21 cellular contexts compared by ENCODE assay signal in the genomic region with DNA sequence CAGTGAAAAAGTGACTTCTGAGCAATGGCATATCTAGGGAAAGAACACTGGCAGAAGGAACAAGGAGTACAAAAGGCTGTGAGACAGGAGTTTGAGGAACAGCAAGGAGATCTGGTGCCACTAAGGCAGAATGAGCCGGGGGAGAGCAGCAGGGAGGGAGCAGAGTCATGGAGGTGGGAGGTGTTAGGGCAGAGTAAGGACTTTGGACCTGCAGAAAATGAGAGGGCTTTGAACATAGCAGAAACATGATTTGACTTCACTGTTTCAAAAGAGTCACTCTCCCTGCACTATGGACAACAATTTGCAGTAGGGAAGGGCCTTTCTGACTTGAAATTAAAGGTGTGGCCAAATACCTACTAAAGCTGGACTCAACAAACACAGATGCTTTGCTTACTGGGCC.
DNase-seq lines count a peak whose midpoint lies in the region; ATAC-seq, FAIRE-seq and TF ChIP-seq lines count a peak whose summit lies in the region.
"Had no signal": no experiment of that assay in that cellular context is flagged by ENCODE, and none has a peak within 500 bp of the region (broad histone marks: within the 10 kb centered on the region; RNA-seq: fewer than 3 reads in every experiment).

No MANE protein-coding gene starts in this region.

- no peak for TF ChIP-seq POLR2A in HepG2 (IDR thresholded peaks at IDR 0.05; ENCODE audit: insufficient read depth in 1 of 2, low read depth in 2 of 2, low read length in 2 of 2)

- FAIRE-seq in HepG2 (lab: Jason Lieb, UNC) (no peak), HTR-8/SVneo (lab: Jason Lieb, UNC) (no peak)
- FAIRE-seq: frontal cortex had no signal

- no peaks in the 10 kb centered on the region for H3K79me2 ChIP-seq in HepG2 (ENCODE audit: insufficient read depth, low read length)

- H3K4me1 ChIP-seq in HepG2 (ENCODE audit: insufficient read depth, low read length) (peaks cover 16% of the 10 kb centered on the region), tibial artery (peaks cover 0 to 33% (median 11%) of the 10 kb centered on the region in 4 donors)
- H3K4me1 ChIP-seq: prostate gland, spleen had no signal

- TF ChIP-seq CTCF in HepG2 (CRISPR knock-in tag; IDR thresholded peaks at IDR 0.05) (no peak), tibial artery (IDR thresholded peaks at IDR 0.05) (no peak)

- CTCF ChIA-PET in HepG2 (lab: Yijun Ruan, JAX; ENCODE audit: low intra/inter-chr PET ratio, low total read pairs) = no interaction called here

- H2AFZ ChIP-seq in HepG2 (ENCODE audit: low read length) = no peak overlapping the region

- no peak for TF ChIP-seq RAD21 in HepG2 (CRISPR knock-in tag; IDR thresholded peaks at IDR 0.05)

- H3K4me2 ChIP-seq in HepG2 (ENCODE audit: low read depth, low read length) = 0 out of 2 replicates have a peak overlapping the region, but pooled peaks have one; percentile 5

- TF ChIP-seq EP300 in HepG2 (IDR thresholded peaks at IDR 0.05; ENCODE audit: low read depth in 2 of 2, low read length in 2 of 2) (no peak), HepG2 (CRISPR knock-in tag; IDR thresholded peaks at IDR 0.05; ENCODE audit: borderline replicate concordance) (no peak)

- no peak overlapping the region for H3K9ac ChIP-seq in HepG2 (ENCODE audit: insufficient read depth, low read depth, low read length)

- ATAC-seq in HepG2 (peak; percentile 98), sciatic nerve (no peak)
- ATAC-seq: Panc1; stimulated activated naive CD8-positive, alpha-beta T cell treated with anti-CD3 and anti-CD28 coated beads, Interleukin-15, amount 100 ng/mL, for 72 hours had no signal

- H3K4me3 ChIP-seq in HepG2 (replicated peaks in 1 of 3; ENCODE audit: insufficient read depth in 1 of 3, low read depth in 2 of 3, low read length in 3 of 3) (no peak overlapping the region), tibial artery (no peak overlapping the region)
- H3K4me3 ChIP-seq: prostate gland, spleen had no signal

- 0% methylated on average over 1 of the region's 1 CpG for WGBS in HepG2 (ENCODE audit: low lambda C conversion rate)

- H3K9me3 ChIP-seq in HepG2 (ENCODE audit: low read length) (no peaks in the 10 kb centered on the region), tibial artery (no peaks in the 10 kb centered on the region)
- H3K9me3 ChIP-seq: prostate gland, spleen had no signal

- DNase-seq in NCI-H748 (lab: John Stamatoyannopoulos, UW; ENCODE audit: unreplicated experiment) (peak; percentile 5), NCI-H748 treated with DMSO at 0.1 percent for 48 hours (lab: John Stamatoyannopoulos, UW) (no peak), astrocyte of the hippocampus (ENCODE audit: low read depth, low spot score) (peak; percentile 23), HepG2 (ENCODE audit: low spot score) (peak; percentile 71), tibial artery (no peak), sciatic nerve (ENCODE audit: low spot score) (no peak), DMS 273 treated with DMSO at 0.1 percent for 48 hours (lab: John Stamatoyannopoulos, UW) (no peak), HTR-8/SVneo (ENCODE audit: insufficient read length, low spot score) (no peak)
- DNase-seq: activated CD4-positive, alpha-beta memory T cell treated with anti-CD3 and anti-CD28 coated beads for 36 hours; activated gamma-delta T cell; caudate nucleus; COR-L47; H9; NCI-H1105 treated with DMSO at 0.1 percent for 48 hours; NCI-H526; spleen; stimulated activated CD4-positive, alpha-beta T cell treated with anti-CD3 and anti-CD28 coated beads, Interleukin-4, amount 100 ng/mL, for 4 hours; stimulated activated naive CD8-positive, alpha-beta T cell treated with anti-CD3 and anti-CD28 coated beads, Interleukin-15, amount 100 ng/mL, for 72 hours had no signal

- in situ Hi-C loops in HepG2 (cut with HindIII; ENCODE audit: extremely low pct_ligation_motif_present, low pct_unique_long_range_greater_than_20kb) = no loop called here

- H3K27me3 ChIP-seq in HepG2 (ENCODE audit: control insufficient read depth in 1 of 2, insufficient read depth in 2 of 2, low read length in 2 of 2) (no peaks in the 10 kb centered on the region), tibial artery (no peaks in the 10 kb centered on the region)
- H3K27me3 ChIP-seq: spleen had no signal

- no peaks in the 10 kb centered on the region for H4K20me1 ChIP-seq in HepG2 (ENCODE audit: insufficient read depth, low read length)

- H3K27ac ChIP-seq in HepG2 (ENCODE audit: extremely low read length, insufficient read depth, low read length) (no peak overlapping the region), tibial artery (peak overlapping the region; percentile 51 to 55)
- H3K27ac ChIP-seq: prostate gland, spleen had no signal

- H3K36me3 ChIP-seq in HepG2 (replicated peaks in 1 of 2; ENCODE audit: control insufficient read depth in 1 of 2, insufficient read depth in 2 of 2, low read length in 2 of 2) (no peaks in the 10 kb centered on the region), tibial artery (no peaks in the 10 kb centered on the region)
- H3K36me3 ChIP-seq: prostate gland, spleen had no signal

- BruUV-seq in HepG2 (replicated peaks; lab: Mats Ljungman, UMichigan) = no TSS peak

- POLR2A ChIA-PET in HepG2 (lab: Yijun Ruan, JAX) = no interaction called here

- intact Hi-C loops in HepG2 (cut with micrococcal nuclease; ENCODE audit: unreplicated experiment) (loop anchor here (1.0 kb wide), 1 partner anchor 39 kb away; no protein-coding TSS in a partner anchor), tibial artery (cut with DNase I; ENCODE audit: low total_unique reads) (no loop called here), sciatic nerve (cut with DNase I) (no loop called here)

TF ChIP-seq in HepG2, 621 proteins besides CTCF, POLR2A, EP300 and RAD21:
- TF ChIP-seq HNF4A (CRISPR knock-in tag; IDR thresholded peaks at IDR 0.05) = peak; percentile 63
- no peak for TF ChIP-seq ZNF839 (CRISPR knock-in tag; IDR thresholded peaks at IDR 0.05; ENCODE audit: borderline replicate concordance)
- TF ChIP-seq ZNF761 (CRISPR knock-in tag; conservative IDR thresholded peaks at IDR 0.05) = no peak
- TF ChIP-seq, protein P1, sequence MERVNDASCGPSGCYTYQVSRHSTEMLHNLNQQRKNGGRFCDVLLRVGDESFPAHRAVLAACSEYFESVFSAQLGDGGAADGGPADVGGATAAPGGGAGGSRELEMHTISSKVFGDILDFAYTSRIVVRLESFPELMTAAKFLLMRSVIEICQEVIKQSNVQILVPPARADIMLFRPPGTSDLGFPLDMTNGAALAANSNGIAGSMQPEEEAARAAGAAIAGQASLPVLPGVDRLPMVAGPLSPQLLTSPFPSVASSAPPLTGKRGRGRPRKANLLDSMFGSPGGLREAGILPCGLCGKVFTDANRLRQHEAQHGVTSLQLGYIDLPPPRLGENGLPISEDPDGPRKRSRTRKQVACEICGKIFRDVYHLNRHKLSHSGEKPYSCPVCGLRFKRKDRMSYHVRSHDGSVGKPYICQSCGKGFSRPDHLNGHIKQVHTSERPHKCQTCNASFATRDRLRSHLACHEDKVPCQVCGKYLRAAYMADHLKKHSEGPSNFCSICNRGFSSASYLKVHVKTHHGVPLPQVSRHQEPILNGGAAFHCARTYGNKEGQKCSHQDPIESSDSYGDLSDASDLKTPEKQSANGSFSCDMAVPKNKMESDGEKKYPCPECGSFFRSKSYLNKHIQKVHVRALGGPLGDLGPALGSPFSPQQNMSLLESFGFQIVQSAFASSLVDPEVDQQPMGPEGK (CRISPR knock-in tag; IDR thresholded peaks at IDR 0.05) = peak; percentile 14; the same call in 1 of the 2 replicates
- TF ChIP-seq ZNF816 (CRISPR knock-in tag; IDR thresholded peaks at IDR 0.05; ENCODE audit: borderline replicate concordance) = no peak
- TF ChIP-seq ATM (IDR thresholded peaks at IDR 0.05; ENCODE audit: borderline replicate concordance) = no peak
- TF ChIP-seq KLF13 (CRISPR knock-in tag; IDR thresholded peaks at IDR 0.05) = no peak
- TF ChIP-seq ZNF644 (CRISPR knock-in tag; IDR thresholded peaks at IDR 0.05; ENCODE audit: low read depth) = peak; percentile 58; the same call in 1 of the 2 replicates
- TF ChIP-seq HNF4G (IDR thresholded peaks at IDR 0.05; ENCODE audit: borderline replicate concordance, low read depth, low read length) = peak; percentile 26; the same call in 1 of the 2 replicates
- no peak; the same call in 1 of the 2 replicates for TF ChIP-seq HNF4G (CRISPR knock-in tag; IDR thresholded peaks at IDR 0.05; ENCODE audit: borderline replicate concordance, low read depth)
- TF ChIP-seq SOX13 (IDR thresholded peaks at IDR 0.05) = no peak
- TF ChIP-seq SOX13 (CRISPR knock-in tag; conservative IDR thresholded peaks at IDR 0.05 in 1 of 2, IDR thresholded peaks at IDR 0.05 in 1 of 2) = 0 out of 4 replicates have a peak, but pooled peaks of 1 of the 2 experiments have one; percentile 10
- TF ChIP-seq NCOA5 (CRISPR knock-in tag; IDR thresholded peaks at IDR 0.05) = no peak
- TF ChIP-seq LCORL (IDR thresholded peaks at IDR 0.05) = 0 out of 2 replicates have a peak, but pooled peaks have one; percentile 13
- TF ChIP-seq LCORL (CRISPR knock-in tag; IDR thresholded peaks at IDR 0.05) = no peak
- 0 out of 2 replicates have a peak, but pooled peaks have one; percentile 12 for TF ChIP-seq GATAD2A (CRISPR knock-in tag; IDR thresholded peaks at IDR 0.05)
- peak; percentile 31; the same call in 1 of the 2 replicates for TF ChIP-seq SALL1 (CRISPR knock-in tag; IDR thresholded peaks at IDR 0.05)

Comparison
In these comparisons a context has a peak if more than half of its experiments do, and no peak if none do; other contexts are left out.
1. DNase-seq: peak in NCI-H748 (single experiment), astrocyte of the hippocampus (single experiment) and HepG2 (single experiment); none in NCI-H748 treated with DMSO at 0.1 percent for 48 hours (single experiment), tibial artery (0 of 2), sciatic nerve (single experiment), DMS 273 treated with DMSO at 0.1 percent for 48 hours (single experiment) and HTR-8/SVneo (single experiment).